1 cellular context compared by ENCODE assay signal in genomic region chr3:171354706-171355582, GRCh38.
TF ChIP-seq lines count a peak whose summit lies in the region.

No MANE protein-coding gene starts in this region.

TF ChIP-seq in SK-N-SH treated with all-trans-retinoic acid at 6 μM for 48 hours, 23 proteins besides CTCF, POLR2A, EP300 and RAD21 (continued from another document):
- TF ChIP-seq PATZ1 (CRISPR knock-in tag; IDR thresholded peaks at IDR 0.05; ENCODE audit: borderline replicate concordance) = no peak
- no peak for TF ChIP-seq CSDC2 (CRISPR knock-in tag; IDR thresholded peaks at IDR 0.05)
- no peak for TF ChIP-seq ZFP3 (CRISPR knock-in tag; IDR thresholded peaks at IDR 0.05)
- TF ChIP-seq TOX (CRISPR knock-in tag; IDR thresholded peaks at IDR 0.05; ENCODE audit: borderline replicate concordance) = no peak
- no peak for TF ChIP-seq RARB (CRISPR knock-in tag; IDR thresholded peaks at IDR 0.05)
- no peak for TF ChIP-seq ZFP30 (CRISPR knock-in tag; IDR thresholded peaks at IDR 0.05)
- TF ChIP-seq GLIS3 (CRISPR knock-in tag; IDR thresholded peaks at IDR 0.05) = no peak
- TF ChIP-seq ZNF8 (CRISPR knock-in tag; IDR thresholded peaks at IDR 0.05) = no peak
- no peak for TF ChIP-seq BACH2 (CRISPR knock-in tag; IDR thresholded peaks at IDR 0.05; ENCODE audit: borderline replicate concordance)
